8 cellular contexts compared by ENCODE assay signal in genomic region chr5:119397518-119398380, GRCh38. TPM values are rescaled to one million over a fixed set of nuclear protein-coding genes. Genes with fewer than 3 reads are reported as not detected.
DNase-seq lines count a peak whose midpoint lies in the region; ATAC-seq and TF ChIP-seq lines count a peak whose summit lies in the region.

No MANE protein-coding gene starts in this region.

- H3K4me3 Mint-ChIP-seq in MCF 10A (ENCODE audit: unreplicated experiment) = peak overlapping the region; percentile 63

- DNase-seq in MCF 10A (ENCODE audit: unreplicated experiment) (peak; percentile 87), breast epithelium (ENCODE audit: low spot score in 2 of 2) (no peak), RPMI7951 (ENCODE audit: low read depth) (peak; percentile 49), fibroblast of villous mesenchyme (ENCODE audit: low read depth) (peak; percentile 76), HEK293T (ENCODE audit: extremely low spot score) (no peak), NCI-H524 treated with DMSO at 0.1 percent for 48 hours (lab: John Stamatoyannopoulos, UW) (no peak), HuH-7 (ENCODE audit: low spot score) (no peak)

- peak overlapping the region; percentile 94 for H3K27ac Mint-ChIP-seq in MCF 10A (ENCODE audit: low read depth, unreplicated experiment)

- no peaks in the 10 kb centered on the region for H3K27me3 Mint-ChIP-seq in MCF 10A (ENCODE audit: insufficient read depth, unreplicated experiment)

- H3K4me1 Mint-ChIP-seq in MCF 10A (ENCODE audit: insufficient read depth, unreplicated experiment) = peaks cover 48% of the 10 kb centered on the region

- H3K9me3 ChIP-seq in breast epithelium = no peaks in the 10 kb centered on the region

- CTCF ChIA-PET in MCF 10A (lab: Yijun Ruan, JAX) = interaction anchor here (0.6 to 5.7 kb wide), 9 partner anchors 14 to 1217 kb away, joined by 3 to 71 read pairs (median 4); no protein-coding TSS in a partner anchor
- CTCF ChIA-PET in HEK293T (lab: Yijun Ruan, JAX) = interaction anchor here (0.6 kb wide), 1 partner anchor 1838 kb away, joined by 7 read pairs; no protein-coding TSS in a partner anchor

- TSS peak; percentile 38 for BruUV-seq in MCF 10A (replicated peaks; lab: Mats Ljungman, UMichigan)

- H3K36me3 ChIP-seq in breast epithelium = no peaks in the 10 kb centered on the region

- POLR2A ChIA-PET in MCF 10A (lab: Yijun Ruan, JAX) (interaction anchor here (0.6 to 15.1 kb wide), 17 partner anchors 8 to 327 kb away, joined by 3 to 492 read pairs (median 8); partner anchors contain the start of genes DMXL1 and TNFAIP8), HEK293T (lab: Yijun Ruan, JAX) (no interaction called here)

- ATAC-seq in HG02798 (IDR thresholded peaks at IDR 0.05; ENCODE audit: poor library complexity, unreplicated experiment) = peak; percentile 60

- no peaks in the 10 kb centered on the region for H3K9me3 Mint-ChIP-seq in MCF 10A (ENCODE audit: unreplicated experiment)

- TF ChIP-seq CTCF in MCF 10A (IDR thresholded peaks at IDR 0.05; ENCODE audit: unreplicated experiment) (no peak), breast epithelium (IDR thresholded peaks at IDR 0.05) (no peak), fibroblast of villous mesenchyme (IDR thresholded peaks at IDR 0.05; ENCODE audit: insufficient read depth, low read depth, low read length) (no peak)

- H3K4me1 ChIP-seq in breast epithelium = no peaks in the 10 kb centered on the region

- no peaks in the 10 kb centered on the region for H3K27me3 ChIP-seq in breast epithelium

- H3K36me3 Mint-ChIP-seq in MCF 10A (ENCODE audit: insufficient read depth, unreplicated experiment) = peaks cover 27% of the 10 kb centered on the region

- TF ChIP-seq POLR2A in breast epithelium (IDR thresholded peaks at IDR 0.05) = no peak

- intact Hi-C loops in MCF 10A (cut with micrococcal nuclease) (loop anchor here (1.0 to 2.0 kb wide), 2 partner anchors 42 to 327 kb away; partner anchors contain the start of gene DMXL1), breast epithelium (cut with DNase I; ENCODE audit: low total_unique reads) (no loop called here)

- H3K4me3 ChIP-seq in breast epithelium = peak overlapping the region in 1 of 3 donors; percentile 20
- H3K4me3 ChIP-seq in fibroblast of villous mesenchyme (ENCODE audit: low read depth, low read length) = peak overlapping the region; percentile 27

- no peak overlapping the region for H3K27ac ChIP-seq in breast epithelium

TF ChIP-seq in HEK293T, 16 proteins besides CTCF, POLR2A, EP300 and RAD21:
- TF ChIP-seq BHLHE40 (IDR thresholded peaks at IDR 0.05; ENCODE audit: borderline replicate concordance) (no peak), ZNF384 (IDR thresholded peaks at IDR 0.05) (no peak), FOXK2 (IDR thresholded peaks at IDR 0.05) (no peak), FOXM1 (IDR thresholded peaks at IDR 0.05; ENCODE audit: borderline replicate concordance) (no peak), ARNT (IDR thresholded peaks at IDR 0.05) (no peak), LEF1 (IDR thresholded peaks at IDR 0.05; ENCODE audit: borderline replicate concordance) (no peak), TARDBP (IDR thresholded peaks at IDR 0.05) (no peak), L3MBTL2 (conservative IDR thresholded peaks at IDR 0.05) (no peak), PKNOX1 (IDR thresholded peaks at IDR 0.05) (no peak), HDGF (IDR thresholded peaks at IDR 0.05; ENCODE audit: borderline replicate concordance) (no peak)

RNA-seq across cellular contexts. Expression of gene TNFAIP8, which starts 41.9 kb away (rescaled TPM):
- total RNA-seq in MCF 10A (2022) (13.0 and 16.2 TPM in 2 replicates), breast epithelium (100 to 1,000 TPM in 1 of 3 donors, 10 to 100 TPM in 2; 35.4 to 167 (median 37.3) TPM), fibroblast of villous mesenchyme (12.1 and 17.4 TPM in 2 replicates)
- total RNA-seq in RPMI7951 (2014; rRNA removed; shearing (Covaris generic)) = 23.7 and 25.6 TPM in 2 replicates

RNA-seq across cellular contexts. Expression of gene HSD17B4, which starts 54.5 kb away (rescaled TPM):
- total RNA-seq in MCF 10A (2022) (163 and 169 TPM in 2 replicates), breast epithelium (100 to 1,000 TPM; 173 to 360 (median 265) TPM), fibroblast of villous mesenchyme (128 and 183 TPM in 2 replicates)
- total RNA-seq in RPMI7951 (2014; rRNA removed; shearing (Covaris generic)) = 138 and 183 TPM in 2 replicates

Comparison
In these comparisons a context has a peak if more than half of its experiments do, and no peak if none do; other contexts are left out.
1. DNase-seq: peak in MCF 10A (single experiment), RPMI7951 (single experiment) and fibroblast of villous mesenchyme (single experiment); none in breast epithelium (0 of 2), HEK293T (single experiment), NCI-H524 treated with DMSO at 0.1 percent for 48 hours (single experiment) and HuH-7 (single experiment).